In genomic region chr10:119892188-119893065, GRCh38 we compare ENCODE assay signal across 1 cellular context.
A peak's percentile ranks its signal among the peaks of the same experiment; 100 is the strongest.
TF ChIP-seq lines count a peak whose summit lies in the region.

Gene SEC23IP, plus strand, starts transcription at chr10:119892730. Its CDS starts 53 bp downstream, at chr10:119892783.

TF ChIP-seq in K562, 482 proteins besides CTCF, POLR2A, EP300 and RAD21 (continued from another document):
- TF ChIP-seq CREB3L1 (IDR thresholded peaks at IDR 0.05; ENCODE audit: borderline replicate concordance, low read depth) (peak; percentile 83), TBP (optimal IDR thresholded peaks at IDR 0.05; ENCODE audit: low read depth, low read length) (peak; percentile 73), ZBTB40 (IDR thresholded peaks at IDR 0.05) (peak; percentile 95), ZBTB40 (CRISPR knock-in tag; IDR thresholded peaks at IDR 0.05) (no peak), GTF2A2 (tag; IDR thresholded peaks at IDR 0.05) (no peak), TAF1 (IDR thresholded peaks at IDR 0.05; ENCODE audit: control insufficient read depth, extremely low read depth, insufficient read depth, low read length, severe bottlenecking) (peak; percentile 29), ATF1 (CRISPR knock-in tag; IDR thresholded peaks at IDR 0.05) (no peak), ATF1 (tag; IDR thresholded peaks at IDR 0.05) (peak; percentile 82), RBM39 (optimal IDR thresholded peaks at IDR 0.05; ENCODE audit: low read depth, low read length) (no peak), AFF1 (IDR thresholded peaks at IDR 0.05; ENCODE audit: low read depth in 1 of 2, partially characterized antibody in 2 of 2) (peak in 1 of 2 experiments; percentile 44), USF2 (CRISPR knock-in tag; IDR thresholded peaks at IDR 0.05) (peak; percentile 97), TFE3 (CRISPR knock-in tag; IDR thresholded peaks at IDR 0.05) (peak; percentile 96), DIDO1 (tag; IDR thresholded peaks at IDR 0.05; ENCODE audit: low read depth) (peak; percentile 74), ZNF175 (CRISPR knock-in tag; IDR thresholded peaks at IDR 0.05; ENCODE audit: low read depth) (peak; percentile 45; the same call in 1 of the 2 replicates), NONO (IDR thresholded peaks at IDR 0.05; ENCODE audit: low read depth in 2 of 2, low read length in 1 of 2) (no peak), NELFE (IDR thresholded peaks at IDR 0.05; ENCODE audit: insufficient read depth, insufficient read length) (no peak), ZBTB11 (CRISPR knock-in tag; IDR thresholded peaks at IDR 0.05) (peak in 2 of 3 experiments; percentile 32 to 87; a peak in 3 of 6 replicates), WHSC1 (IDR thresholded peaks at IDR 0.05; ENCODE audit: low read length) (no peak), SREBF2 (CRISPR knock-in tag; IDR thresholded peaks at IDR 0.05) (no peak)
